ENCODE assay signal across 23 cellular contexts in the genomic region with DNA sequence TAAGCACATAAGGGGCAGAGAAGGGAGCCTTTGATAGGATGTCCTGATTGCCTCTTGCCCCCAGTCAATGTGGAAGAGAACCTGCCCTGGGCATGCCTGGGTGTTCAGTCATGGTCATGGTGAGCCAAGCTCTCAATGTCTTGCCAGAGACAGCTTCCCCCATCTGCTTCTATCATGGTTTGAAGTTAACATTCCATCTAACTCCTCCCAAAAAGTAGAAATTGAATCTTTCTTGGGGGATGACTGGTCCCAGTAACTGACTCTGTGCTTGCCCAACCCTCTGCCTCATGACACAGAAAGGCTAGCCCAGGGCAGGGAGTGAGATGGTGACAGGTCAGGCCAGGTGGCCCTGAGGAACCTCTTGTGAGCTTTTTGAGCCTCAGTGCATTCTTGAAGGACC.
"Had no signal": no experiment of that assay in that cellular context is flagged by ENCODE, and none has a peak within 500 bp of the region (broad histone marks: within the 10 kb centered on the region; RNA-seq: fewer than 3 reads in every experiment).

No MANE protein-coding gene starts in this region.

- H3K9ac ChIP-seq: neural progenitor cell had no signal

- H3K27me3 ChIP-seq: colonic mucosa, hepatocyte, neural progenitor cell, ovary, spleen, thyroid gland, upper lobe of right lung had no signal

- H3K36me3 ChIP-seq: colonic mucosa, neural progenitor cell, ovary, prostate gland, spleen, thyroid gland, upper lobe of right lung had no signal

- H2AFZ ChIP-seq: hepatocyte, neural progenitor cell had no signal

- H3K4me1 Mint-ChIP-seq: immature natural killer cell had no signal

- H3K27me3 Mint-ChIP-seq: activated CD4-positive, alpha-beta T cell treated with anti-CD3 and anti-CD28 coated beads, Interleukin-2, amount 10 ng/mL, durations not matched to agents 7 days and 5 days; activated CD8-positive, alpha-beta T cell treated with anti-CD3 and anti-CD28 coated beads for 36 hours; naive thymus-derived CD8-positive, alpha-beta T cell had no signal

- H3K4me2 ChIP-seq: hepatocyte, neural progenitor cell had no signal

- H3K9me3 Mint-ChIP-seq: activated CD8-positive, alpha-beta T cell treated with anti-CD3 and anti-CD28 coated beads for 36 hours; immature natural killer cell; neural progenitor cell; T-helper 1 cell treated with Interleukin-12 subunit alpha and Interleukin-12 subunit beta and Interleukin-4 antibody, amounts not matched to agents 30 μg/mL and 1 μg/mL, for 36 hours had no signal

- H3K4me1 ChIP-seq: colonic mucosa, prostate gland, upper lobe of right lung had no signal

- H3K4me3 Mint-ChIP-seq: activated CD4-positive, alpha-beta T cell treated with anti-CD3 and anti-CD28 coated beads, Interleukin-2, amount 10 ng/mL, durations not matched to agents 7 days and 5 days; activated CD8-positive, alpha-beta T cell treated with anti-CD3 and anti-CD28 coated beads for 36 hours; activated T-helper 1 cell treated with anti-CD3 and anti-CD28 coated beads, Interleukin-12 subunit alpha, Interleukin-12 subunit beta, Interleukin-2, Interleukin-4 antibody, amounts not matched to agents 30 ng/mL and 10 ng/mL and 1 ng/mL, durations not matched to agents 14 hours and 24 hours and 36 hours; immature natural killer cell; naive thymus-derived CD8-positive, alpha-beta T cell; neural progenitor cell; T-helper 1 cell treated with Interleukin-12 subunit alpha and Interleukin-12 subunit beta and Interleukin-4 antibody, amounts not matched to agents 30 μg/mL and 1 μg/mL, for 36 hours had no signal

- H3K27ac Mint-ChIP-seq: activated CD4-positive, alpha-beta T cell treated with anti-CD3 and anti-CD28 coated beads, Interleukin-2, amount 10 ng/mL, durations not matched to agents 7 days and 5 days; activated CD8-positive, alpha-beta T cell treated with anti-CD3 and anti-CD28 coated beads for 36 hours; neural progenitor cell; T-helper 1 cell treated with Interleukin-12 subunit alpha and Interleukin-12 subunit beta and Interleukin-4 antibody, amounts not matched to agents 30 μg/mL and 1 μg/mL, for 36 hours had no signal

- H3K27ac ChIP-seq: colonic mucosa, hepatocyte, neural progenitor cell, ovary, prostate gland, spleen, thyroid gland, upper lobe of right lung had no signal

- H3K9me3 ChIP-seq: colonic mucosa, ovary, prostate gland, spleen, thyroid gland, upper lobe of right lung had no signal

- H3K4me3 ChIP-seq: colonic mucosa, hepatocyte, lung, neural progenitor cell, ovary, prostate gland, spleen, thyroid gland, upper lobe of right lung had no signal

- H3K36me3 Mint-ChIP-seq: immature natural killer cell, neural progenitor cell had no signal

- ATAC-seq: activated CD8-positive, alpha-beta T cell treated with anti-CD3 and anti-CD28 coated beads for 36 hours; left lobe of liver; naive thymus-derived CD8-positive, alpha-beta T cell; upper lobe of right lung had no signal

- DNase-seq: activated CD4-positive, alpha-beta T cell treated with anti-CD3 and anti-CD28 coated beads, Interleukin-2, amount 10 ng/mL, durations not matched to agents 7 days and 5 days; activated CD4-positive, CD25-positive, alpha-beta regulatory T cell; activated CD8-positive, alpha-beta T cell treated with anti-CD3 and anti-CD28 coated beads for 36 hours; activated gamma-delta T cell; amygdala; colonic mucosa; foreskin melanocyte; immature natural killer cell; naive thymus-derived CD8-positive, alpha-beta T cell; ovary; spleen; stimulated activated CD4-positive, alpha-beta T cell treated with anti-CD3 and anti-CD28 coated beads, Interleukin-4, amount 100 ng/mL, for 1 hour; stimulated activated naive CD4-positive, alpha-beta T cell treated with Interleukin-2 at 50 U/mL for 16 hours; substantia nigra; thyroid gland; upper lobe of right lung had no signal
